13 cellular contexts compared by ENCODE assay signal in genomic region chr11:108967571-108967970, GRCh38.
DNase-seq lines count a peak whose midpoint lies in the region; ATAC-seq, FAIRE-seq and TF ChIP-seq lines count a peak whose summit lies in the region.
"Had no signal": no experiment of that assay in that cellular context is flagged by ENCODE, and none has a peak within 500 bp of the region (broad histone marks: within the 10 kb centered on the region; RNA-seq: fewer than 3 reads in every experiment).

No MANE protein-coding gene starts in this region.

- no peak overlapping the region for H3K4me3 Mint-ChIP-seq in activated CD4-positive, alpha-beta memory T cell treated with anti-CD3 and anti-CD28 coated beads, Interleukin-2, amount 10 ng/mL, durations not matched to agents 7 days and 5 days
- H3K4me3 Mint-ChIP-seq: T-helper 1 cell treated with Interleukin-12 subunit alpha and Interleukin-12 subunit beta and Interleukin-4 antibody, amounts not matched to agents 30 μg/mL and 1 μg/mL, for 36 hours had no signal

- POLR2A ChIA-PET in activated CD4-positive, alpha-beta memory T cell treated with anti-CD3 and anti-CD28 coated beads, Interleukin-2, amount 10 ng/mL, durations not matched to agents 7 days and 5 days (lab: Charles Lee) = no interaction called here

- FAIRE-seq in kidney (lab: Jason Lieb, UNC) = no peak

- H3K27me3 Mint-ChIP-seq in activated CD4-positive, alpha-beta memory T cell treated with anti-CD3 and anti-CD28 coated beads, Interleukin-2, amount 10 ng/mL, durations not matched to agents 7 days and 5 days = peaks cover 6% of the 10 kb centered on the region

- no peaks in the 10 kb centered on the region for H3K36me3 Mint-ChIP-seq in activated CD4-positive, alpha-beta memory T cell treated with anti-CD3 and anti-CD28 coated beads, Interleukin-2, amount 10 ng/mL, durations not matched to agents 7 days and 5 days (ENCODE audit: low read depth)
- H3K36me3 Mint-ChIP-seq: activated naive CD4-positive, alpha-beta T cell treated with anti-CD3 and anti-CD28 coated beads, Interleukin-2, amount 50 U/mL, for 72 hours had no signal

- H3K9me3 ChIP-seq in BE2C (no peaks in the 10 kb centered on the region; the same call in 1 of the 2 replicates), kidney (ENCODE audit: control insufficient read depth in 1 of 2, low read length in 2 of 2) (no peaks in the 10 kb centered on the region), spleen (no peaks in the 10 kb centered on the region)
- H3K9me3 ChIP-seq: BLaER1 treated with 17β-estradiol and CSF1 and Interleukin-3, amounts not matched to agents 10 nM and 100 nM had no signal

- H3K9me3 Mint-ChIP-seq in activated CD4-positive, alpha-beta memory T cell treated with anti-CD3 and anti-CD28 coated beads, Interleukin-2, amount 10 ng/mL, durations not matched to agents 7 days and 5 days = no peaks in the 10 kb centered on the region
- H3K9me3 Mint-ChIP-seq: activated naive CD4-positive, alpha-beta T cell treated with anti-CD3 and anti-CD28 coated beads, Interleukin-2, amount 50 U/mL, for 72 hours; T-helper 1 cell treated with Interleukin-12 subunit alpha and Interleukin-12 subunit beta and Interleukin-4 antibody, amounts not matched to agents 30 μg/mL and 1 μg/mL, for 36 hours had no signal

- H3K36me3 ChIP-seq in BE2C (no peaks in the 10 kb centered on the region), kidney (ENCODE audit: control insufficient read depth in 1 of 2, insufficient read depth in 2 of 2, low read length in 2 of 2) (no peaks in the 10 kb centered on the region), spleen (no peaks in the 10 kb centered on the region)
- H3K36me3 ChIP-seq: BLaER1 treated with 17β-estradiol and CSF1 and Interleukin-3, amounts not matched to agents 10 nM and 100 nM had no signal

- no peak overlapping the region for H3K27ac ChIP-seq in kidney (ENCODE audit: low read depth in 2 of 2, low read length in 2 of 2)
- H3K27ac ChIP-seq in spleen = no peak overlapping the region
- H3K27ac ChIP-seq: BLaER1 treated with 17β-estradiol and CSF1 and Interleukin-3, amounts not matched to agents 10 nM and 100 nM had no signal

- DNase-seq in BE2C = peak; percentile 69
- peak; percentile 31 for DNase-seq in NCI-H2029 (lab: John Stamatoyannopoulos, UW)
- peak; percentile 86 for DNase-seq in fibroblast of gingiva (ENCODE audit: low read depth)
- no peak for DNase-seq in omental fat pad (ENCODE audit: low spot score)
- DNase-seq in activated CD4-positive, alpha-beta memory T cell treated with anti-CD3 and anti-CD28 coated beads, Interleukin-2, amount 10 ng/mL, durations not matched to agents 7 days and 5 days = no peak
- no peak for DNase-seq in kidney
- DNase-seq in spleen = no peak
- DNase-seq in activated T-cell treated with anti-CD3 and anti-CD28 coated beads for 4 hours = no peak
- DNase-seq: GF-D8, NCI-H1417 treated with DMSO at 0.1 percent for 48 hours had no signal

- H3K27me3 ChIP-seq in BE2C = no peaks in the 10 kb centered on the region
- H3K27me3 ChIP-seq in spleen (replicated peaks in 1 of 7) = no peaks in the 10 kb centered on the region
- H3K27me3 ChIP-seq: BLaER1 treated with 17β-estradiol and CSF1 and Interleukin-3, amounts not matched to agents 10 nM and 100 nM had no signal

- peaks cover 17% of the 10 kb centered on the region for H3K4me1 ChIP-seq in BE2C
- no peaks in the 10 kb centered on the region for H3K4me1 ChIP-seq in kidney (ENCODE audit: control insufficient read depth in 1 of 2, insufficient read depth in 1 of 2, low read depth in 1 of 2, low read length in 2 of 2)
- H3K4me1 ChIP-seq in spleen = no peaks in the 10 kb centered on the region
- H3K4me1 ChIP-seq: BLaER1 treated with 17β-estradiol and CSF1 and Interleukin-3, amounts not matched to agents 10 nM and 100 nM had no signal

- intact Hi-C loops in kidney (cut with DNase I) (no loop called here), spleen (cut with DNase I; ENCODE audit: low total_unique reads) (no loop called here)

- WGBS in spleen, 5 donors = 75 to 90% (median 84%) methylated on average over 7 of the region's 7 CpGs

- ATAC-seq in omental fat pad (ENCODE audit: low FRiP score) = peak; percentile 52
- ATAC-seq: activated naive CD4-positive, alpha-beta T cell treated with anti-CD3 and anti-CD28 coated beads, Interleukin-2, amount 50 U/mL, for 72 hours had no signal

- no peak for TF ChIP-seq POLR2A in spleen (IDR thresholded peaks at IDR 0.05)

- no peaks in the 10 kb centered on the region for H3K4me1 Mint-ChIP-seq in activated CD4-positive, alpha-beta memory T cell treated with anti-CD3 and anti-CD28 coated beads, Interleukin-2, amount 10 ng/mL, durations not matched to agents 7 days and 5 days

- no peak for TF ChIP-seq CTCF in BE2C (IDR thresholded peaks at IDR 0.05; ENCODE audit: low read depth, low read length)
- TF ChIP-seq CTCF in omental fat pad (IDR thresholded peaks at IDR 0.05) = no peak
- TF ChIP-seq CTCF in kidney (IDR thresholded peaks at IDR 0.05; ENCODE audit: borderline replicate concordance, extremely low read depth, insufficient read depth) = no peak
- TF ChIP-seq CTCF in spleen (IDR thresholded peaks at IDR 0.05 in 8 of 11, conservative IDR thresholded peaks at IDR 0.05 in 3 of 11) = no peak

- peak overlapping the region; percentile 17 for H3K4me3 ChIP-seq in BE2C (ENCODE audit: low read depth, low read length)
- H3K4me3 ChIP-seq in kidney (ENCODE audit: low read length in 2 of 2) = no peak overlapping the region
- no peak overlapping the region for H3K4me3 ChIP-seq in spleen
- H3K4me3 ChIP-seq: BLaER1 treated with 17β-estradiol and CSF1 and Interleukin-3, amounts not matched to agents 10 nM and 100 nM had no signal

- no peak overlapping the region for H3K27ac Mint-ChIP-seq in activated CD4-positive, alpha-beta memory T cell treated with anti-CD3 and anti-CD28 coated beads, Interleukin-2, amount 10 ng/mL, durations not matched to agents 7 days and 5 days
- H3K27ac Mint-ChIP-seq: activated naive CD4-positive, alpha-beta T cell treated with anti-CD3 and anti-CD28 coated beads, Interleukin-2, amount 50 U/mL, for 72 hours; T-helper 1 cell treated with Interleukin-12 subunit alpha and Interleukin-12 subunit beta and Interleukin-4 antibody, amounts not matched to agents 30 μg/mL and 1 μg/mL, for 36 hours had no signal

- CTCF ChIA-PET in activated CD4-positive, alpha-beta memory T cell treated with anti-CD3 and anti-CD28 coated beads, Interleukin-2, amount 10 ng/mL, durations not matched to agents 7 days and 5 days (lab: Charles Lee) = no interaction called here

- H3K9ac ChIP-seq in kidney (ENCODE audit: low read length in 2 of 2) = no peak overlapping the region
- H3K9ac ChIP-seq: BLaER1 treated with 17β-estradiol and CSF1 and Interleukin-3, amounts not matched to agents 10 nM and 100 nM had no signal

Comparison
In these comparisons a context has a peak if more than half of its experiments do, and no peak if none do; other contexts are left out.
1. DNase-seq: peak in BE2C (single experiment), NCI-H2029 (single experiment) and fibroblast of gingiva (single experiment); none in omental fat pad (single experiment), activated CD4-positive, alpha-beta memory T cell treated with anti-CD3 and anti-CD28 coated beads, Interleukin-2, amount 10 ng/mL, durations not matched to agents 7 days and 5 days (single experiment), kidney (single experiment), spleen (single experiment) and activated T-cell treated with anti-CD3 and anti-CD28 coated beads for 4 hours (single experiment).